In the genomic region with DNA sequence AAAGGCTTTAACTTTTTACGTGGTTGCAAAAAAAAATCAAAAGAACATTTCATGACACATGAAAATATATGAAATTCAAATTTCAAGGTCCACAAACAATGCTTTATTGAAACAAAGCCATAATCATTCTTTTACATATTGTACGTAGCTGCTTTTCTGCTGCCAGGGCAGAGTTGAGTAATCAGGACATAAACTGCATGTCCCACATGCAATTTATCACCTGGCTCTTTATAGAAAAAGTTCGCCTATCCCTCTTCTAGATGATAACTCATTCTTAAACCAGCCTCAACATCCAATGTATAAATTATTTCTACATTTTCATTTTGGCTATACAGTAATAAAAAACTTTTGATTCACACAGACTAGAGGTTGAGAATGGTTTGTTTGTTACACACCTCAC, we compare ENCODE assay signal across 4 cellular contexts.
"Had no signal": no experiment of that assay in that cellular context is flagged by ENCODE, and none has a peak within 500 bp of the region (broad histone marks: within the 10 kb centered on the region; RNA-seq: fewer than 3 reads in every experiment).

No MANE protein-coding gene starts in this region.

- ATAC-seq: HepG2, K562 had no signal

- DNase-seq: IMR-90 had no signal

- H3K4me3 ChIP-seq: K562 had no signal

- H3K27ac ChIP-seq: HL-60 had no signal
